ENCODE assay signal across 2 cellular contexts in genomic region chr6:57094689-57095088, GRCh38.
A peak's percentile ranks its signal among the peaks of the same experiment; 100 is the strongest.
TF ChIP-seq lines count a peak whose summit lies in the region.

No MANE protein-coding gene starts in this region.

TF ChIP-seq in HepG2, 621 proteins besides CTCF, POLR2A, EP300 and RAD21:
- TF ChIP-seq ZSCAN21 (CRISPR knock-in tag; IDR thresholded peaks at IDR 0.05; ENCODE audit: borderline replicate concordance) (no peak), GATAD2A (CRISPR knock-in tag; IDR thresholded peaks at IDR 0.05) (no peak), CHD4 (IDR thresholded peaks at IDR 0.05; ENCODE audit: borderline replicate concordance, low read length) (peak; percentile 75; the same call in 1 of the 2 replicates), ZNF629 (CRISPR knock-in tag; conservative IDR thresholded peaks at IDR 0.05) (peak; percentile 91)

TF ChIP-seq in K562, 482 proteins besides CTCF, POLR2A, EP300 and RAD21:
- TF ChIP-seq CHD4 (IDR thresholded peaks at IDR 0.05; ENCODE audit: insufficient read depth, insufficient replicate concordance, low read depth, low read length, poor library complexity, severe bottlenecking) = peak; percentile 57
- peak; percentile 63; the same call in 1 of the 2 replicates for TF ChIP-seq BCOR (IDR thresholded peaks at IDR 0.05)
- no peak for TF ChIP-seq VEZF1 (CRISPR knock-in tag; IDR thresholded peaks at IDR 0.05)
- no peak for TF ChIP-seq TCF3 (CRISPR knock-in tag; IDR thresholded peaks at IDR 0.05)
- TF ChIP-seq MAX (CRISPR knock-in tag; IDR thresholded peaks at IDR 0.05) = no peak
- TF ChIP-seq ADNP (tag; IDR thresholded peaks at IDR 0.05) = peak; percentile 79
- TF ChIP-seq E2F8 (IDR thresholded peaks at IDR 0.05; ENCODE audit: low read depth, partially characterized antibody) = no peak
- peak; percentile 93 for TF ChIP-seq RBM25 (IDR thresholded peaks at IDR 0.05; ENCODE audit: low read depth, low read length, severe bottlenecking)
TF ChIP-seq in K562: peak in this region for 4.
